23 cellular contexts compared by ENCODE assay signal in genomic region chr12:8057291-8057690, GRCh38. TPM values are rescaled to one million over a fixed set of nuclear protein-coding genes. Genes with fewer than 3 reads are reported as not detected.
A peak's percentile ranks its signal among the peaks of the same experiment; 100 is the strongest.
DNase-seq lines count a peak whose midpoint lies in the region; ATAC-seq, FAIRE-seq and TF ChIP-seq lines count a peak whose summit lies in the region.
"Had no signal": no experiment of that assay in that cellular context is flagged by ENCODE, and none has a peak within 500 bp of the region (broad histone marks: within the 10 kb centered on the region; RNA-seq: fewer than 3 reads in every experiment).

No MANE protein-coding gene starts in this region.

- H3K4me1 Mint-ChIP-seq in CD14-positive monocyte: peaks cover 81% of the 10 kb centered on the region
- H3K4me1 Mint-ChIP-seq in natural killer cell: peaks cover 0 to 5% of the 10 kb centered on the region in 2 donors
- H3K4me1 Mint-ChIP-seq: B cell had no signal

- H3K27me3 Mint-ChIP-seq in CD14-positive monocyte (ENCODE audit: low read depth in 3 of 3) (peaks cover 0 to 3% (median 0%) of the 10 kb centered on the region in 3 donors), natural killer cell (ENCODE audit: low read depth in 2 of 2) (no peaks in the 10 kb centered on the region)
- H3K27me3 Mint-ChIP-seq: B cell had no signal

- H3K9ac ChIP-seq in kidney (ENCODE audit: low read length in 2 of 2): no peak overlapping the region

- intact Hi-C loops in CD14-positive monocyte (cut with micrococcal nuclease): no loop called here
- intact Hi-C loops in natural killer cell (cut with micrococcal nuclease): no loop called here
- intact Hi-C loops in kidney (cut with DNase I): no loop called here

- H3K9me3 Mint-ChIP-seq in CD14-positive monocyte (no peaks in the 10 kb centered on the region), natural killer cell (no peaks in the 10 kb centered on the region)
- H3K9me3 Mint-ChIP-seq: HFFc6 had no signal

- H3K36me3 ChIP-seq in kidney (ENCODE audit: control insufficient read depth in 1 of 2, insufficient read depth in 2 of 2, low read length in 2 of 2): peaks cover 17 to 21% of the 10 kb centered on the region in 2 donors

- H3K4me3 ChIP-seq in HL-60 (replicated peaks; ENCODE audit: insufficient read depth, low read length): no peak overlapping the region
- no peak overlapping the region for H3K4me3 ChIP-seq in kidney (ENCODE audit: low read length in 2 of 2)
- H3K4me3 ChIP-seq: GM12878 had no signal

- no peaks in the 10 kb centered on the region for H3K9me3 ChIP-seq in kidney (ENCODE audit: control insufficient read depth in 1 of 2, low read length in 2 of 2)

- ATAC-seq in natural killer cell (no peak), GM21367 (IDR thresholded peaks at IDR 0.05; ENCODE audit: unreplicated experiment) (no peak), GM19397 (IDR thresholded peaks at IDR 0.05; ENCODE audit: unreplicated experiment) (no peak)
- ATAC-seq: GM12878, HepG2, Panc1 had no signal

- H3K27ac Mint-ChIP-seq in CD14-positive monocyte (peak overlapping the region; percentile 82 to 99 (median 95)), natural killer cell (peak overlapping the region; percentile 22 to 65)
- H3K27ac Mint-ChIP-seq: B cell had no signal

- DNase-seq in CD14-positive monocyte (ENCODE audit: low spot score) (no peak), HL-60 (ENCODE audit: low read depth in 1 of 2, low spot score in 1 of 2) (no peak), amniotic epithelial cell (ENCODE audit: low read depth) (peak; percentile 60), natural killer cell (no peak), kidney (no peak), C1 segment of cervical spinal cord (lab: John Stamatoyannopoulos, UW) (no peak)
- DNase-seq: DND-41, KG1, NCI-H1092 treated with DMSO at 0.1 percent for 48 hours, NCI-H1694, NCI-H2107, NCI-H2227 treated with DMSO at 0.1 percent for 48 hours, NCI-H524 treated with DMSO at 0.1 percent for 48 hours had no signal

- no peaks in the 10 kb centered on the region for H3K27me3 ChIP-seq in HL-60 (ENCODE audit: insufficient read depth, poor library complexity, severe bottlenecking)

- TF ChIP-seq CTCF in CD14-positive monocyte (IDR thresholded peaks at IDR 0.05) (no peak), HL-60 (IDR thresholded peaks at IDR 0.05; ENCODE audit: insufficient read depth, low read length) (no peak), natural killer cell (IDR thresholded peaks at IDR 0.05) (no peak), kidney (IDR thresholded peaks at IDR 0.05; ENCODE audit: borderline replicate concordance, extremely low read depth, insufficient read depth) (no peak)

- H3K27ac ChIP-seq in HL-60 (replicated peaks) (peak overlapping the region; percentile 80), kidney (ENCODE audit: low read depth in 2 of 2, low read length in 2 of 2) (no peak overlapping the region)

- H3K4me3 Mint-ChIP-seq in CD14-positive monocyte (no peak overlapping the region), natural killer cell (no peak overlapping the region)
- H3K4me3 Mint-ChIP-seq: B cell, HFFc6 had no signal

- H3K36me3 Mint-ChIP-seq in CD14-positive monocyte (peaks cover 44 to 53% of the 10 kb centered on the region in 2 donors), natural killer cell (peaks cover 18% of the 10 kb centered on the region)

- no peak for FAIRE-seq in kidney (lab: Jason Lieb, UNC)
- FAIRE-seq: G401.6, GM12878, GM18507, H54, HepG2 had no signal

- H3K4me1 ChIP-seq in kidney (ENCODE audit: control insufficient read depth in 1 of 2, insufficient read depth in 1 of 2, low read depth in 1 of 2, low read length in 2 of 2): no peaks in the 10 kb centered on the region

RNA-seq across cellular contexts. Expression of gene C3AR1, which starts 8.9 kb away (rescaled TPM):
- polyA plus RNA-seq in CD14-positive monocyte (100 to 1,000 TPM in 1 of 2 donors, 10 to 100 TPM in 1; 67.3 to 222 TPM), kidney (ENCODE audit: insufficient read depth, low read depth, low replicate concordance) (2.9 TPM)
- total RNA-seq in natural killer cell (10 to 100 TPM in 2 of 3 donors, 1 to 10 TPM in 1; 9.5 to 16.9 (median 13.0) TPM), kidney (17.7 TPM)
- total RNA-seq: HepG2 had no signal
- polyA plus RNA-seq: HepG2 had no signal

RNA-seq across cellular contexts. Expression of gene FOXJ2, which starts 24.8 kb away (rescaled TPM):
- 1 to 10 TPM; 4.9 to 7.4 TPM for polyA plus RNA-seq in CD14-positive monocyte
- 10 to 100 TPM; 27.8 to 28.5 (median 28.4) TPM for total RNA-seq in natural killer cell
- total RNA-seq in kidney: 17.0 TPM
- polyA plus RNA-seq in kidney (ENCODE audit: insufficient read depth, low read depth, low replicate concordance): 4.4 TPM

RNA-seq across cellular contexts. Expression of gene NECAP1, which starts 24.8 kb away (rescaled TPM):
- 10 to 100 TPM; 18.7 to 30.0 TPM for polyA plus RNA-seq in CD14-positive monocyte
- total RNA-seq in natural killer cell: 100 to 1,000 TPM; 100 to 122 (median 115) TPM
- total RNA-seq in kidney: 29.0 TPM
- polyA plus RNA-seq in kidney (ENCODE audit: insufficient read depth, low read depth, low replicate concordance): 20.5 TPM
